ENCODE assay signal across 25 cellular contexts in the genomic region with DNA sequence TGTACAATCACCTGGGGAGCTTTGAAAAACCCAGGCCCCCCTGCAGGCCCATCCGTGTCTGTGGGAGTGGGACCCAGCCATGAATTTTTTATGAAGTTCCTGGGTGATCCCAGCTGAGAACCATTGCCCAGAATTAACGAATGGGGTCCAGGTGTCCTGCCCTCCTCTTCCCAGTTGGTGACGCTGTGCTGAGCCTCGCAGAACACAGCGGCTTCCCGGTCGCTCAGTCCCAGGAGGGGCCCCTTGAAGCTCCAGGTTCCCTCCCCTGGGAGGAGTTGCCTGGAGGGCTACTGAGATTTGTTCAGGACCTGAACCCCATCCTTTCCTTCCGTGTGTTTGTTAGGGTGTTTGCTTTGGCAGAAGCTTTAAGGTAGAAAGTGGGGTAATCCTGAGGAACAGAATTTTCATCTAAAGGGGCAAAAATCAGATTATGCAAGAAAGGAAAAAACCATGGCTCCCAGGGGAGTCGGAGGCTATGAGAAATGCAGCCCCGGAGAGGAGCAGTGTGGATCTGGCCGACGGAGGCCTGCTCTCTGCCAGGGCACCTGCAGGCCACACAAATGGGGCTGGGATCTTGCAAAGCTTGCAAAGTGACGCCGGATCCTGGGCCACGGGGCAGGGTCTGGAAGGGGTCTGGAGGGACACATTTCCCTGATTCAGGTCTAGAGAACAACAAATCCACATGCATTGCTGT.
"Had no signal": no experiment of that assay in that cellular context is flagged by ENCODE, and none has a peak within 500 bp of the region (broad histone marks: within the 10 kb centered on the region; RNA-seq: fewer than 3 reads in every experiment).

No MANE protein-coding gene starts in this region.

- H3K4me3 Mint-ChIP-seq: activated CD4-positive, alpha-beta T cell treated with anti-CD3 and anti-CD28 coated beads, Interleukin-2, amount 10 ng/mL, durations not matched to agents 7 days and 5 days; activated naive CD8-positive, alpha-beta T cell treated with anti-CD3 and anti-CD28 coated beads for 36 hours; effector memory CD8-positive, alpha-beta T cell; mesothelial cell of epicardium; natural killer cell treated with Interleukin-12 subunit alpha and Interleukin-12 subunit beta and Interleukin-15 and Interleukin-18, amount 100 ng/mL, for 72 hours; stimulated activated naive B cell treated with anti-CD40 and anti-IgM and Interleukin-4, amounts not matched to agents 10 μg/mL and 1 μg/mL and 100 μg/mL, for 72 hours; T-helper 17 cell had no signal

- FAIRE-seq: astrocyte had no signal

- DNase-seq: activated CD4-positive, alpha-beta T cell treated with anti-CD3 and anti-CD28 coated beads, Interleukin-2, amount 10 ng/mL, durations not matched to agents 7 days and 5 days; activated CD4-positive, CD25-positive, alpha-beta regulatory T cell treated with anti-CD3 and anti-CD28 coated beads, Interleukin-2, amount 50 U/mL, for 72 hours; activated naive CD8-positive, alpha-beta T cell treated with anti-CD3 and anti-CD28 coated beads for 36 hours; activated T-cell treated with anti-CD3 and anti-CD28 coated beads, Interleukin-2, amount 50 U/mL, for 1 hour; colonic mucosa; effector memory CD8-positive, alpha-beta T cell; kidney glomerular epithelial cell; left ventricle myocardium inferior; mammary epithelial cell; nucleus accumbens; retina; stimulated activated CD4-positive, alpha-beta T cell treated with anti-CD3 and anti-CD28 coated beads, Interleukin-2, amount 100 ng/mL, for 48 hours; stimulated activated CD8-positive, alpha-beta memory T cell treated with anti-CD3 and anti-CD28 coated beads, Interleukin-4, amount 100 ng/mL, for 48 hours; stimulated activated naive B cell treated with anti-CD40 and anti-IgM and Interleukin-4, amounts not matched to agents 10 μg/mL and 1 μg/mL and 100 μg/mL, for 72 hours; SW 1271; T-helper 17 cell; transverse colon; uterus had no signal

- ATAC-seq: effector memory CD8-positive, alpha-beta T cell; gastroesophageal sphincter; natural killer cell treated with Interleukin-12 subunit alpha and Interleukin-12 subunit beta and Interleukin-15 and Interleukin-18, amount 100 ng/mL, for 72 hours; stimulated activated naive B cell treated with anti-CD40 and anti-IgM and Interleukin-4, amounts not matched to agents 10 μg/mL and 1 μg/mL and 100 μg/mL, for 72 hours; T-helper 17 cell had no signal

- H3K27ac ChIP-seq: colonic mucosa, dorsolateral prefrontal cortex, epithelial cell of prostate, gastroesophageal sphincter, left ventricle myocardium inferior, transverse colon, uterus had no signal

- H3K4me1 ChIP-seq: colonic mucosa, gastroesophageal sphincter, left ventricle myocardium inferior, transverse colon, uterus had no signal

- H3K27me3 ChIP-seq: colonic mucosa, dorsolateral prefrontal cortex, gastroesophageal sphincter, heart left ventricle, transverse colon, uterus had no signal

- H3K27me3 Mint-ChIP-seq: activated CD4-positive, alpha-beta T cell treated with anti-CD3 and anti-CD28 coated beads, Interleukin-2, amount 10 ng/mL, durations not matched to agents 7 days and 5 days; activated naive CD8-positive, alpha-beta T cell treated with anti-CD3 and anti-CD28 coated beads for 36 hours had no signal

- H3K36me3 Mint-ChIP-seq: activated naive CD8-positive, alpha-beta T cell treated with anti-CD3 and anti-CD28 coated beads for 36 hours; mesothelial cell of epicardium; natural killer cell treated with Interleukin-12 subunit alpha and Interleukin-12 subunit beta and Interleukin-15 and Interleukin-18, amount 100 ng/mL, for 72 hours; stimulated activated naive B cell treated with anti-CD40 and anti-IgM and Interleukin-4, amounts not matched to agents 10 μg/mL and 1 μg/mL and 100 μg/mL, for 72 hours had no signal

- H3K27ac Mint-ChIP-seq: activated CD4-positive, alpha-beta T cell treated with anti-CD3 and anti-CD28 coated beads, Interleukin-2, amount 10 ng/mL, durations not matched to agents 7 days and 5 days; activated naive CD8-positive, alpha-beta T cell treated with anti-CD3 and anti-CD28 coated beads for 36 hours; effector memory CD8-positive, alpha-beta T cell; mesothelial cell of epicardium; natural killer cell treated with Interleukin-12 subunit alpha and Interleukin-12 subunit beta and Interleukin-15 and Interleukin-18, amount 100 ng/mL, for 72 hours; stimulated activated naive B cell treated with anti-CD40 and anti-IgM and Interleukin-4, amounts not matched to agents 10 μg/mL and 1 μg/mL and 100 μg/mL, for 72 hours; T-helper 17 cell had no signal

- H3K9me3 ChIP-seq: colonic mucosa, gastroesophageal sphincter, heart left ventricle, left ventricle myocardium inferior, transverse colon, uterus had no signal

- H3K4me3 ChIP-seq: colonic mucosa, dorsolateral prefrontal cortex, gastroesophageal sphincter, heart left ventricle, left ventricle myocardium inferior, transverse colon, uterus had no signal

- H3K36me3 ChIP-seq: colonic mucosa, gastroesophageal sphincter, heart left ventricle, left ventricle myocardium inferior, transverse colon, uterus had no signal

- H3K4me1 Mint-ChIP-seq: activated CD4-positive, alpha-beta T cell treated with anti-CD3 and anti-CD28 coated beads, Interleukin-2, amount 10 ng/mL, durations not matched to agents 7 days and 5 days; activated naive CD8-positive, alpha-beta T cell treated with anti-CD3 and anti-CD28 coated beads for 36 hours; mesothelial cell of epicardium; stimulated activated naive B cell treated with anti-CD40 and anti-IgM and Interleukin-4, amounts not matched to agents 10 μg/mL and 1 μg/mL and 100 μg/mL, for 72 hours; T-helper 17 cell had no signal

- H3K9me3 Mint-ChIP-seq: activated CD4-positive, alpha-beta T cell treated with anti-CD3 and anti-CD28 coated beads, Interleukin-2, amount 10 ng/mL, durations not matched to agents 7 days and 5 days; activated naive CD8-positive, alpha-beta T cell treated with anti-CD3 and anti-CD28 coated beads for 36 hours; effector memory CD8-positive, alpha-beta T cell; mesothelial cell of epicardium; natural killer cell treated with Interleukin-12 subunit alpha and Interleukin-12 subunit beta and Interleukin-15 and Interleukin-18, amount 100 ng/mL, for 72 hours had no signal
